Comparison of ENCODE assay signal across 8 cellular contexts in genomic region chr5:142356318-142356715, GRCh38. TPM values are rescaled to one million over a fixed set of nuclear protein-coding genes. Genes with fewer than 3 reads are reported as not detected.
DNase-seq lines count a peak whose midpoint lies in the region; ATAC-seq and TF ChIP-seq lines count a peak whose summit lies in the region.

No MANE protein-coding gene starts in this region.

- TF ChIP-seq CTCF in astrocyte of the spinal cord (IDR thresholded peaks at IDR 0.05; ENCODE audit: low read depth, low read length), result no peak
- no peak for TF ChIP-seq CTCF in tibial artery (IDR thresholded peaks at IDR 0.05)

- DNase-seq in activated CD4-positive, alpha-beta T cell treated with anti-CD3 and anti-CD28 coated beads for 36 hours, result no peak
- no peak for DNase-seq in activated CD4-positive, alpha-beta T cell treated with anti-CD3 and anti-CD28 coated beads for 1 hour
- DNase-seq in astrocyte of the spinal cord (ENCODE audit: low read depth, low spot score), result peak; percentile 86
- DNase-seq in tibial artery, result no peak
- no peak for DNase-seq in stimulated activated CD4-positive, alpha-beta T cell treated with anti-CD3 and anti-CD28 coated beads, Interleukin-4, amount 100 ng/mL, for 1 hour
- DNase-seq in stimulated activated CD4-positive, alpha-beta T cell treated with anti-CD3 and anti-CD28 coated beads, Interleukin-2, amount 100 ng/mL, for 48 hours, result no peak
- no peak for DNase-seq in erythroblast (lab: John Stamatoyannopoulos, UW)

- H3K27ac Mint-ChIP-seq in activated CD4-positive, alpha-beta T cell treated with anti-CD3 and anti-CD28 coated beads for 36 hours, result peak overlapping the region; percentile 96

- POLR2A ChIA-PET in activated CD4-positive, alpha-beta T cell treated with anti-CD3 and anti-CD28 coated beads for 36 hours (lab: Charles Lee), result no interaction called here

- peak overlapping the region; percentile 68 for H3K27ac ChIP-seq in layer of hippocampus (ENCODE audit: low read depth, low read length)
- peak overlapping the region; percentile 90 to 97 for H3K27ac ChIP-seq in tibial artery

- no peaks in the 10 kb centered on the region for H3K36me3 Mint-ChIP-seq in activated CD4-positive, alpha-beta T cell treated with anti-CD3 and anti-CD28 coated beads for 36 hours (ENCODE audit: low read depth)

- H3K27me3 ChIP-seq in layer of hippocampus (ENCODE audit: control insufficient read depth, insufficient read depth, low read length), result no peaks in the 10 kb centered on the region
- H3K27me3 ChIP-seq in tibial artery, result no peaks in the 10 kb centered on the region

- peaks cover 6 to 9% (median 8%) of the 10 kb centered on the region in 4 donors for H3K4me1 ChIP-seq in tibial artery

- peak overlapping the region; percentile 70 for H3K4me3 Mint-ChIP-seq in activated CD4-positive, alpha-beta T cell treated with anti-CD3 and anti-CD28 coated beads for 36 hours

- no peaks in the 10 kb centered on the region for H3K9me3 Mint-ChIP-seq in activated CD4-positive, alpha-beta T cell treated with anti-CD3 and anti-CD28 coated beads for 36 hours (ENCODE audit: low read depth)

- intact Hi-C loops in activated CD4-positive, alpha-beta T cell treated with anti-CD3 and anti-CD28 coated beads for 36 hours (cut with DNase I, micrococcal nuclease), result loop anchor here (2.0 to 5.0 kb wide), 7 partner anchors 76 to 471 kb away; partner anchors contain the start of genes ARHGAP26 (in 1 of the 2), GNPDA1 (in 1 of the 2) and NDFIP1 (in 1 of the 2)
- intact Hi-C loops in tibial artery (cut with DNase I; ENCODE audit: low total_unique reads), result loop anchor here (5.0 to 10.0 kb wide), 2 partner anchors 46 to 188 kb away; no protein-coding TSS in a partner anchor

- no peaks in the 10 kb centered on the region for H3K27me3 Mint-ChIP-seq in activated CD4-positive, alpha-beta T cell treated with anti-CD3 and anti-CD28 coated beads for 36 hours

- H3K36me3 ChIP-seq in tibial artery, result no peaks in the 10 kb centered on the region

- peak overlapping the region; percentile 36 for H3K4me3 ChIP-seq in astrocyte of the spinal cord (ENCODE audit: low read depth, low read length)
- H3K4me3 ChIP-seq in tibial artery, result peak overlapping the region; percentile 59 to 79

- TF ChIP-seq POLR2A in erythroblast (IDR thresholded peaks at IDR 0.05; ENCODE audit: low read length), result no peak

- CTCF ChIA-PET in activated CD4-positive, alpha-beta T cell treated with anti-CD3 and anti-CD28 coated beads for 36 hours (lab: Charles Lee), result no interaction called here

- peaks cover 49% of the 10 kb centered on the region for H3K4me1 Mint-ChIP-seq in activated CD4-positive, alpha-beta T cell treated with anti-CD3 and anti-CD28 coated beads for 36 hours

- H3K9me3 ChIP-seq in tibial artery, result no peaks in the 10 kb centered on the region

- in situ Hi-C loops in astrocyte of the spinal cord (cut with HindIII; ENCODE audit: low sequenced_read_pairs), result no loop called here

- ATAC-seq in activated CD4-positive, alpha-beta T cell treated with anti-CD3 and anti-CD28 coated beads for 36 hours, result no peak

RNA-seq across cellular contexts. Expression of gene SPRY4, which starts 31.5 kb away (rescaled TPM):
- under 1 TPM; 0.93 to 0.98 TPM for total RNA-seq in activated CD4-positive, alpha-beta T cell treated with anti-CD3 and anti-CD28 coated beads for 36 hours
